Comparison of ENCODE assay signal across 18 cellular contexts in the genomic region with DNA sequence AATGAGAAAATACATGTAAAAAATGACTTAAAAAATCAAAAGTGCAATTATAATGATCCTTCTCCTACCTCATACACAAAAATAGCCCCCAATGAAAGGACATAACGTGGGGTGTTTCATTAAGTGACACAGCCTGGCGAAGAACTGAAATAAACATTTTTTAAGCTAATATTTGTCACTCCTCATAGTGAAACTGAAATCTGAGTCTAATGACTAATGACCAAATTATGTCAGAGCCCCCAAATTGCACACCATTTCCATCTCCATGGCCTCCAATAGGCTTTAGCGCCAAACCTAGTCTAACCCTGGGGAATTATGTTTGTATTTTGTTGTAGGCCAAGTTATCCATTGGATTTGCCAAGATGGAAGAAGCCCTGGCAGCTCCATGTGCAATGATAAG.
DNase-seq lines count a peak whose midpoint lies in the region; ATAC-seq and TF ChIP-seq lines count a peak whose summit lies in the region.
"Had no signal": no experiment of that assay in that cellular context is flagged by ENCODE, and none has a peak within 500 bp of the region (broad histone marks: within the 10 kb centered on the region; RNA-seq: fewer than 3 reads in every experiment).

No MANE protein-coding gene starts in this region.

- peak overlapping the region; percentile 65 for H3K27ac Mint-ChIP-seq in activated T-helper 2 cell treated with anti-CD3 and anti-CD28 coated beads, Interferon-gamma antibody, Interleukin-2, Interleukin-4, amounts not matched to agents 10 μg/mL and 5 μg/mL and 100 μg/mL, durations not matched to agents 14 hours and 24 hours and 36 hours
- H3K27ac Mint-ChIP-seq: B cell had no signal

- no peak overlapping the region for H3K4me3 ChIP-seq in GM12865 (ENCODE audit: low read depth, low read length)
- H3K4me3 ChIP-seq: A549 had no signal

- no peaks in the 10 kb centered on the region for H3K9me3 Mint-ChIP-seq in activated T-helper 2 cell treated with anti-CD3 and anti-CD28 coated beads, Interferon-gamma antibody, Interleukin-2, Interleukin-4, amounts not matched to agents 10 μg/mL and 5 μg/mL and 100 μg/mL, durations not matched to agents 14 hours and 24 hours and 36 hours
- H3K9me3 Mint-ChIP-seq: CD14-positive monocyte had no signal

- ATAC-seq in GM18511 (IDR thresholded peaks at IDR 0.05; ENCODE audit: unreplicated experiment) (peak; percentile 46), HG03432 (IDR thresholded peaks at IDR 0.05; ENCODE audit: unreplicated experiment) (peak; percentile 52), HG02571 (IDR thresholded peaks at IDR 0.05; ENCODE audit: unreplicated experiment) (no peak), left lobe of liver (no peak)
- ATAC-seq: A549 had no signal

- no peak for TF ChIP-seq CTCF in GM12865 (IDR thresholded peaks at IDR 0.05; ENCODE audit: insufficient read depth, low read depth, low read length, missing control alignments)

- peaks cover 7% of the 10 kb centered on the region for H3K27me3 Mint-ChIP-seq in activated T-helper 2 cell treated with anti-CD3 and anti-CD28 coated beads, Interferon-gamma antibody, Interleukin-2, Interleukin-4, amounts not matched to agents 10 μg/mL and 5 μg/mL and 100 μg/mL, durations not matched to agents 14 hours and 24 hours and 36 hours (ENCODE audit: low read depth)

- intact Hi-C loops in activated T-helper 2 cell treated with anti-CD3 and anti-CD28 coated beads, Interferon-gamma antibody, Interleukin-2, Interleukin-4, amounts not matched to agents 10 μg/mL and 5 μg/mL and 100 μg/mL, durations not matched to agents 14 hours and 24 hours and 36 hours (cut with micrococcal nuclease): no loop called here

- H3K4me3 Mint-ChIP-seq in activated T-helper 2 cell treated with anti-CD3 and anti-CD28 coated beads, Interferon-gamma antibody, Interleukin-2, Interleukin-4, amounts not matched to agents 10 μg/mL and 5 μg/mL and 100 μg/mL, durations not matched to agents 14 hours and 24 hours and 36 hours (ENCODE audit: low read depth): no peak overlapping the region
- H3K4me3 Mint-ChIP-seq: B cell, CD14-positive monocyte had no signal

- DNase-seq in GM12865 (ENCODE audit: low read depth) (peak; percentile 24), NCI-H187 (lab: John Stamatoyannopoulos, UW) (no peak), left lobe of liver (ENCODE audit: low spot score) (no peak), NCI-H1092 treated with DMSO at 0.1 percent for 48 hours (lab: John Stamatoyannopoulos, UW) (no peak)
- no peak for DNase-seq in activated T-helper 2 cell treated with anti-CD3 and anti-CD28 coated beads, Interferon-gamma antibody, Interleukin-2, Interleukin-4, amounts not matched to agents 10 μg/mL and 5 μg/mL and 100 μg/mL, durations not matched to agents 14 hours and 24 hours and 36 hours (ENCODE audit: low spot score)
- DNase-seq: DMS79, IMR-90, NCI-H2081 treated with DMSO at 0.1 percent for 48 hours, NCI-H510A, SIG-M5, SK-N-SH, T-helper 2 cell had no signal

- peaks cover 7% of the 10 kb centered on the region for H3K4me1 Mint-ChIP-seq in activated T-helper 2 cell treated with anti-CD3 and anti-CD28 coated beads, Interferon-gamma antibody, Interleukin-2, Interleukin-4, amounts not matched to agents 10 μg/mL and 5 μg/mL and 100 μg/mL, durations not matched to agents 14 hours and 24 hours and 36 hours (ENCODE audit: low read depth)
- H3K4me1 Mint-ChIP-seq: B cell had no signal

- no peaks in the 10 kb centered on the region for H3K36me3 Mint-ChIP-seq in activated T-helper 2 cell treated with anti-CD3 and anti-CD28 coated beads, Interferon-gamma antibody, Interleukin-2, Interleukin-4, amounts not matched to agents 10 μg/mL and 5 μg/mL and 100 μg/mL, durations not matched to agents 14 hours and 24 hours and 36 hours (ENCODE audit: low read depth)
- H3K36me3 Mint-ChIP-seq: CD14-positive monocyte had no signal

Comparison
In these comparisons a context has a peak if more than half of its experiments do, and no peak if none do; other contexts are left out.
1. ATAC-seq: peak in GM18511 (single experiment) and HG03432 (single experiment); none in HG02571 (single experiment) and left lobe of liver (single experiment).